Comparison of ENCODE assay signal across 1 cellular context in the genomic region with DNA sequence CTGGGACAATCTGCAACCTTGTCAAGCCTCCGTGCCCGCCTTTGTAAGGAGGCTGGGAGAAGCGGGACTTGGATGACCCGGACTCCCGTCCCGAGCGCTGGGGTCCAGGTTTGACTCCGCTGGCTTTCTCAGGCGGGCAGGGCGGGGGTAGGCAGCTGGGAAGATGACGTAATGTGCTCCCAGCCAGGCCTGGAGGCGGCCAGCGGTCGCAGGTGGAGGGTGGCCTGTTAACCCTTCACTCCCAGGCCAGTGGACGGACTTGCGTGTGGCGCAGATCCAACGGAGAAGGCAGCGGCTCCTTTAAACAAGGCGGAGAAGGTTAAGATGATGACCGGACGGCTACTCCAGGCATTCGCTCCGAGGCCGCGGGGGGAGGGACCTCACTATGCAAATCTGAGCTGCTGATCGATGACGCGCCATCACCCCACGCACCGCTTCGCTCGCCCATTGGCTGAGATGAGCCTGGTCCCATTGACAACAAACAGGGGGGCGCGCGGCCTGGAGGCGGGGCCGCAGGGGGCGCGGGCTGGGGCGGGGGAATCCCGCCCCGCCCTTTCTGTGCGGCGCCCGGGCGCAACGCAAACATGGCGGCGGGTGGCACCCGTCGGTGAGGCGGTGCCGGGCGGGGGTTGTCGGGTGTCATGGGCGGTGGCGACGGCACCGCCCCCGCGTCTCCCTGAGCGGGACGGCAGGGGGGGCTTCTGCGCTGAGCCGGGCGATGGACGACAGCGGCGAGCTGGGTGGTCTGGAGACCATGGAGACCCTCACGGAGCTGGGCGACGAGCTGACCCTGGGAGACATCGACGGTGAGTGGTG.
TF ChIP-seq lines count a peak whose summit lies in the region.

A gene (plus strand): TSS at position 553 of the 816 bp plus-strand sequence. CDS start 166 bp downstream, at position 719.

TF ChIP-seq in HepG2, 621 proteins besides CTCF, POLR2A, EP300 and RAD21 (continued from another document):
- TF ChIP-seq MXI1 (IDR thresholded peaks at IDR 0.05; ENCODE audit: borderline replicate concordance, low read depth, low read length) (peak; percentile 46; the same call in 1 of the 3 replicates), NFKBIZ (CRISPR knock-in tag; IDR thresholded peaks at IDR 0.05) (peak; percentile 88; the same call in 1 of the 2 replicates), ZNF460 (CRISPR knock-in tag; IDR thresholded peaks at IDR 0.05; ENCODE audit: borderline replicate concordance) (no peak; the same call in 1 of the 2 replicates), NKX3-1 (CRISPR knock-in tag; IDR thresholded peaks at IDR 0.05) (no peak), ZNF264 (CRISPR knock-in tag; IDR thresholded peaks at IDR 0.05) (no peak; the same call in 1 of the 2 replicates), MYC (CRISPR knock-in tag; IDR thresholded peaks at IDR 0.05; ENCODE audit: borderline replicate concordance) (peak; percentile 70; the same call in 1 of the 2 replicates), ZFYVE20 (CRISPR knock-in tag; IDR thresholded peaks at IDR 0.05; ENCODE audit: borderline replicate concordance, low read depth) (no peak), ZNF33A (CRISPR knock-in tag; IDR thresholded peaks at IDR 0.05; ENCODE audit: borderline replicate concordance) (0 out of 2 replicates have a peak, but pooled peaks have one; percentile 14), RNF2 (conservative IDR thresholded peaks at IDR 0.05; ENCODE audit: low read depth) (no peak), POLR2AphosphoS5 (IDR thresholded peaks at IDR 0.05; ENCODE audit: low read depth, low read length) (peak; percentile 79), ZMYM4 (CRISPR knock-in tag; IDR thresholded peaks at IDR 0.05) (0 out of 2 replicates have a peak, but pooled peaks have one; percentile 37), BCL6 (CRISPR knock-in tag; IDR thresholded peaks at IDR 0.05) (peak; percentile 47), ZNF343 (CRISPR knock-in tag; IDR thresholded peaks at IDR 0.05) (no peak; the same call in none of the 2 replicates), ATM (IDR thresholded peaks at IDR 0.05; ENCODE audit: borderline replicate concordance) (no peak), ZNF350 (CRISPR knock-in tag; IDR thresholded peaks at IDR 0.05; ENCODE audit: borderline replicate concordance, low read depth) (peak; percentile 93), NR1H2 (CRISPR knock-in tag; IDR thresholded peaks at IDR 0.05; ENCODE audit: borderline replicate concordance, low read depth) (no peak; the same call in 1 of the 2 replicates), ZNF430 (CRISPR knock-in tag; IDR thresholded peaks at IDR 0.05) (peak; percentile 62; the same call in 1 of the 2 replicates), HDAC1 (CRISPR knock-in tag; IDR thresholded peaks at IDR 0.05) (peak; percentile 95), ZNF251 (CRISPR knock-in tag; IDR thresholded peaks at IDR 0.05) (no peak), ZBTB42 (CRISPR knock-in tag; IDR thresholded peaks at IDR 0.05) (0 out of 2 replicates have a peak, but pooled peaks have one; percentile 26), REL (CRISPR knock-in tag; conservative IDR thresholded peaks at IDR 0.05) (peak; percentile 77; the same call in 1 of the 2 replicates), ZNF788 (CRISPR knock-in tag; IDR thresholded peaks at IDR 0.05; ENCODE audit: borderline replicate concordance) (peak; percentile 94; the same call in 1 of the 2 replicates), ZNF607 (CRISPR knock-in tag; IDR thresholded peaks at IDR 0.05; ENCODE audit: borderline replicate concordance) (no peak), ZNF644 (CRISPR knock-in tag; IDR thresholded peaks at IDR 0.05; ENCODE audit: low read depth) (no peak), MXD4 (CRISPR knock-in tag; IDR thresholded peaks at IDR 0.05) (peak; percentile 75; the same call in 1 of the 2 replicates), MED1 (CRISPR knock-in tag; IDR thresholded peaks at IDR 0.05) (peak; percentile 80), FOXM1 (CRISPR knock-in tag; IDR thresholded peaks at IDR 0.05) (no peak), SIN3A (IDR thresholded peaks at IDR 0.05; ENCODE audit: borderline replicate concordance, low read depth, low read length) (peak; percentile 92; the same call in 1 of the 2 replicates), ISX (CRISPR knock-in tag; conservative IDR thresholded peaks at IDR 0.05) (no peak), ZFAT (CRISPR knock-in tag; conservative IDR thresholded peaks at IDR 0.05) (no peak), TAF1 (CRISPR knock-in tag; IDR thresholded peaks at IDR 0.05) (peak; percentile 81), MED13 (CRISPR knock-in tag; IDR thresholded peaks at IDR 0.05) (peak; percentile 77), CEBPG (CRISPR knock-in tag; IDR thresholded peaks at IDR 0.05) (peak; percentile 91), HHEX (CRISPR knock-in tag; IDR thresholded peaks at IDR 0.05) (no peak), ZNF629 (CRISPR knock-in tag; conservative IDR thresholded peaks at IDR 0.05) (no peak), BORCS8-MEF2B (CRISPR knock-in tag; IDR thresholded peaks at IDR 0.05) (peak; percentile 83), HMGA1 (CRISPR knock-in tag; conservative IDR thresholded peaks at IDR 0.05) (no peak), ZNF232 (CRISPR knock-in tag; IDR thresholded peaks at IDR 0.05; ENCODE audit: borderline replicate concordance) (no peak), THYN1 (CRISPR knock-in tag; IDR thresholded peaks at IDR 0.05; ENCODE audit: borderline replicate concordance, low read depth) (0 out of 2 replicates have a peak, but pooled peaks have one; percentile 81), HNF4G (IDR thresholded peaks at IDR 0.05; ENCODE audit: borderline replicate concordance, low read depth, low read length) (peak; percentile 32; the same call in 1 of the 2 replicates), HNF4G (CRISPR knock-in tag; IDR thresholded peaks at IDR 0.05; ENCODE audit: borderline replicate concordance, low read depth) (no peak; the same call in 1 of the 2 replicates)
- TF ChIP-seq, protein P1, sequence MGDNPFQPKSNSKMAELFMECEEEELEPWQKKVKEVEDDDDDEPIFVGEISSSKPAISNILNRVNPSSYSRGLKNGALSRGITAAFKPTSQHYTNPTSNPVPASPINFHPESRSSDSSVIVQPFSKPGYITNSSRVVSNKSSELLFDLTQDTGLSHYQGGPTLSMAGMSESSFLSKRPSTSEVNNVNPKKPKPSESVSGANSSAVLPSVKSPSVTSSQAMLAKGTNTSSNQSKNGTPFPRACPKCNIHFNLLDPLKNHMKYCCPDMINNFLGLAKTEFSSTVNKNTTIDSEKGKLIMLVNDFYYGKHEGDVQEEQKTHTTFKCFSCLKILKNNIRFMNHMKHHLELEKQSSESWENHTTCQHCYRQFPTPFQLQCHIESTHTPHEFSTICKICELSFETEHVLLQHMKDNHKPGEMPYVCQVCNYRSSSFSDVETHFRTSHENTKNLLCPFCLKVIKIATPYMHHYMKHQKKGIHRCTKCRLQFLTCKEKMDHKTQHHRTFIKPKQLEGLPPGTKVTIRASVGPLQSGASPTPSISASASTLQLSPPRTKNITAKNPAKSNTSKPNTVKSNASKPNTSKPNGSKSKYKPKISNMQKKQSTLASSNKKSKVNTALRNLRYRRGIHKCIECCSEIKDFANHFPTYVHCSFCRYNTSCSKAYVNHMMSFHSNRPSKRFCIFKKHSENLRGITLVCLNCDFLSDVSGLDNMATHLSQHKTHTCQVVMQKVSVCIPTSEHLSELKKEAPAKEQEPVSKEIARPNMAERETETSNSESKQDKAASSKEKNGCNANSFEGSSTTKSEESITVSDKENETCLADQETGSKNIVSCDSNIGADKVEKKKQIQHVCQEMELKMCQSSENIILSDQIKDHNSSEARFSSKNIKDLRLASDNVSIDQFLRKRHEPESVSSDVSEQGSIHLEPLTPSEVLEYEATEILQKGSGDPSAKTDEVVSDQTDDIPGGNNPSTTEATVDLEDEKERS (CRISPR knock-in tag; IDR thresholded peaks at IDR 0.05), result peak; percentile 80; the same call in 1 of the 2 replicates
- TF ChIP-seq, protein P2, sequence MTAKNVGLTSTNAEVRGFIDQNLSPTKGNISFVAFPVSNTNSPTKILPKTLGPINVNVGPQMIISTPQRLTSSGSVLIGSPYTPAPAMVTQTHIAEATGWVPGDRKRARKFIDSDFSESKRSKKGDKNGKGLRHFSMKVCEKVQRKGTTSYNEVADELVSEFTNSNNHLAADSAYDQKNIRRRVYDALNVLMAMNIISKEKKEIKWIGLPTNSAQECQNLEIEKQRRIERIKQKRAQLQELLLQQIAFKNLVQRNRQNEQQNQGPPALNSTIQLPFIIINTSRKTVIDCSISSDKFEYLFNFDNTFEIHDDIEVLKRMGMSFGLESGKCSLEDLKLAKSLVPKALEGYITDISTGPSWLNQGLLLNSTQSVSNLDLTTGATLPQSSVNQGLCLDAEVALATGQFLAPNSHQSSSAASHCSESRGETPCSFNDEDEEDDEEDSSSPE (CRISPR knock-in tag; IDR thresholded peaks at IDR 0.05), result peak; percentile 64
- TF ChIP-seq, protein P3, sequence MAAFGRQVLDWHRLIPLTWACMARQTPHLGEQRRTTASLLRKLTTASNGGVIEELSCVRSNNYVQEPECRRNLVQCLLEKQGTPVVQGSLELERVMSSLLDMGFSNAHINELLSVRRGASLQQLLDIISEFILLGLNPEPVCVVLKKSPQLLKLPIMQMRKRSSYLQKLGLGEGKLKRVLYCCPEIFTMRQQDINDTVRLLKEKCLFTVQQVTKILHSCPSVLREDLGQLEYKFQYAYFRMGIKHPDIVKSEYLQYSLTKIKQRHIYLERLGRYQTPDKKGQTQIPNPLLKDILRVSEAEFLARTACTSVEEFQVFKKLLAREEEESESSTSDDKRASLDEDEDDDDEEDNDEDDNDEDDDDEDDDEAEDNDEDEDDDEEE (CRISPR knock-in tag; IDR thresholded peaks at IDR 0.05), result no peak
- TF ChIP-seq, protein P4, sequence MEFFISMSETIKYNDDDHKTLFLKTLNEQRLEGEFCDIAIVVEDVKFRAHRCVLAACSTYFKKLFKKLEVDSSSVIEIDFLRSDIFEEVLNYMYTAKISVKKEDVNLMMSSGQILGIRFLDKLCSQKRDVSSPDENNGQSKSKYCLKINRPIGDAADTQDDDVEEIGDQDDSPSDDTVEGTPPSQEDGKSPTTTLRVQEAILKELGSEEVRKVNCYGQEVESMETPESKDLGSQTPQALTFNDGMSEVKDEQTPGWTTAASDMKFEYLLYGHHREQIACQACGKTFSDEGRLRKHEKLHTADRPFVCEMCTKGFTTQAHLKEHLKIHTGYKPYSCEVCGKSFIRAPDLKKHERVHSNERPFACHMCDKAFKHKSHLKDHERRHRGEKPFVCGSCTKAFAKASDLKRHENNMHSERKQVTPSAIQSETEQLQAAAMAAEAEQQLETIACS (CRISPR knock-in tag; IDR thresholded peaks at IDR 0.05), result no peak
- TF ChIP-seq, protein P5, sequence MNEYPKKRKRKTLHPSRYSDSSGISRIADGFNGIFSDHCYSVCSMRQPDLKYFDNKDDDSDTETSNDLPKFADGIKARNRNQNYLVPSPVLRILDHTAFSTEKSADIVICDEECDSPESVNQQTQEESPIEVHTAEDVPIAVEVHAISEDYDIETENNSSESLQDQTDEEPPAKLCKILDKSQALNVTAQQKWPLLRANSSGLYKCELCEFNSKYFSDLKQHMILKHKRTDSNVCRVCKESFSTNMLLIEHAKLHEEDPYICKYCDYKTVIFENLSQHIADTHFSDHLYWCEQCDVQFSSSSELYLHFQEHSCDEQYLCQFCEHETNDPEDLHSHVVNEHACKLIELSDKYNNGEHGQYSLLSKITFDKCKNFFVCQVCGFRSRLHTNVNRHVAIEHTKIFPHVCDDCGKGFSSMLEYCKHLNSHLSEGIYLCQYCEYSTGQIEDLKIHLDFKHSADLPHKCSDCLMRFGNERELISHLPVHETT (CRISPR knock-in tag; conservative IDR thresholded peaks at IDR 0.05), result no peak; the same call in 1 of the 2 replicates
- TF ChIP-seq, protein P6, sequence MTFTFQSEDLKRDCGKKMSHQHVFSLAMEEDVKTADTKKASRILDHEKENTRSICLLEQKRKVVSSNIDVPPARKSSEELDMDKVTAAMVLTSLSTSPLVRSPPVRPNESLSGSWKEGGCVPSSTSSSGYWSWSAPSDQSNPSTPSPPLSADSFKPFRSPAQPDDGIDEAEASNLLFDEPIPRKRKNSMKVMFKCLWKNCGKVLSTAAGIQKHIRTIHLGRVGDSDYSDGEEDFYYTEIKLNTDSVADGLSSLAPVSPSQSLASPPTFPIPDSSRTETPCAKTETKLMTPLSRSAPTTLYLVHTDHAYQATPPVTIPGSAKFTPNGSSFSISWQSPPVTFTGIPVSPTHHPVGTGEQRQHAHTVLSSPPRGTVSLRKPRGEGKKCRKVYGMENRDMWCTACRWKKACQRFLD (CRISPR knock-in tag; IDR thresholded peaks at IDR 0.05; ENCODE audit: borderline replicate concordance), result no peak; the same call in 1 of the 2 replicates
- TF ChIP-seq, protein P7, sequence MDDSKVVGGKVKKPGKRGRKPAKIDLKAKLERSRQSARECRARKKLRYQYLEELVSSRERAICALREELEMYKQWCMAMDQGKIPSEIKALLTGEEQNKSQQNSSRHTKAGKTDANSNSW (CRISPR knock-in tag; IDR thresholded peaks at IDR 0.05; ENCODE audit: borderline replicate concordance), result no peak
- TF ChIP-seq, protein P8, sequence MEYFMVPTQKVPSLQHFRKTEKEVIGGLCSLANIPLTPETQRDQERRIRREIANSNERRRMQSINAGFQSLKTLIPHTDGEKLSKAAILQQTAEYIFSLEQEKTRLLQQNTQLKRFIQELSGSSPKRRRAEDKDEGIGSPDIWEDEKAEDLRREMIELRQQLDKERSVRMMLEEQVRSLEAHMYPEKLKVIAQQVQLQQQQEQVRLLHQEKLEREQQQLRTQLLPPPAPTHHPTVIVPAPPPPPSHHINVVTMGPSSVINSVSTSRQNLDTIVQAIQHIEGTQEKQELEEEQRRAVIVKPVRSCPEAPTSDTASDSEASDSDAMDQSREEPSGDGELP (IDR thresholded peaks at IDR 0.05; ENCODE audit: borderline replicate concordance, low read depth), result peak; percentile 97
- TF ChIP-seq, protein P9, sequence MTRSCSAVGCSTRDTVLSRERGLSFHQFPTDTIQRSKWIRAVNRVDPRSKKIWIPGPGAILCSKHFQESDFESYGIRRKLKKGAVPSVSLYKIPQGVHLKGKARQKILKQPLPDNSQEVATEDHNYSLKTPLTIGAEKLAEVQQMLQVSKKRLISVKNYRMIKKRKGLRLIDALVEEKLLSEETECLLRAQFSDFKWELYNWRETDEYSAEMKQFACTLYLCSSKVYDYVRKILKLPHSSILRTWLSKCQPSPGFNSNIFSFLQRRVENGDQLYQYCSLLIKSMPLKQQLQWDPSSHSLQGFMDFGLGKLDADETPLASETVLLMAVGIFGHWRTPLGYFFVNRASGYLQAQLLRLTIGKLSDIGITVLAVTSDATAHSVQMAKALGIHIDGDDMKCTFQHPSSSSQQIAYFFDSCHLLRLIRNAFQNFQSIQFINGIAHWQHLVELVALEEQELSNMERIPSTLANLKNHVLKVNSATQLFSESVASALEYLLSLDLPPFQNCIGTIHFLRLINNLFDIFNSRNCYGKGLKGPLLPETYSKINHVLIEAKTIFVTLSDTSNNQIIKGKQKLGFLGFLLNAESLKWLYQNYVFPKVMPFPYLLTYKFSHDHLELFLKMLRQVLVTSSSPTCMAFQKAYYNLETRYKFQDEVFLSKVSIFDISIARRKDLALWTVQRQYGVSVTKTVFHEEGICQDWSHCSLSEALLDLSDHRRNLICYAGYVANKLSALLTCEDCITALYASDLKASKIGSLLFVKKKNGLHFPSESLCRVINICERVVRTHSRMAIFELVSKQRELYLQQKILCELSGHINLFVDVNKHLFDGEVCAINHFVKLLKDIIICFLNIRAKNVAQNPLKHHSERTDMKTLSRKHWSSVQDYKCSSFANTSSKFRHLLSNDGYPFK (CRISPR knock-in tag; IDR thresholded peaks at IDR 0.05; ENCODE audit: borderline replicate concordance), result peak; percentile 16; the same call in 1 of the 2 replicates
TF ChIP-seq in HepG2: peak in this region for 286.
